In the genomic region with DNA sequence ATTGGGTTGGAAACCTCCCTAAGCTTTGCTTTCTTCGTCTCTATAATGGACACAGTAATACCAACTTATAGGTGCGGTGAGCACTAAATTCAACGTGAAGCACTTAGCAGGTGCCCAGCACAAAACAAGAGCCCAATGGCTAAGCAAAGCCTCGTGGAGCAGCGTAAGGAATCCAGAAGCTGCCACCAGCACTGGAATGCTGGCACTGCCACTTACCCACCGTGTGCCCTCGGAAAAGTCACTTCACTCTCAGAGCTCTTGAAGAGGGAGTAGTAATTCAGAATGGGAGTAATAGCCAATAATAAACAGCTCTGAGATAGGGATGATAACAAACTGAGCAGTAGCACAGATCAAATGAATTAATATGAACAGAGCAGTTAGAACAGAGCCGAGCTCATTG, we compare ENCODE assay signal across 1 cellular context.
TF ChIP-seq lines count a peak whose summit lies in the region.

No MANE protein-coding gene starts in this region.

TF ChIP-seq in IMR-90, 13 proteins besides CTCF, POLR2A, EP300 and RAD21 (continued from another document):
- TF ChIP-seq RFX5 (IDR thresholded peaks at IDR 0.05; ENCODE audit: low read depth, low read length) = no peak
- TF ChIP-seq SMC3 (IDR thresholded peaks at IDR 0.05; ENCODE audit: low read depth, low read length) = no peak
- no peak for TF ChIP-seq CHD1 (IDR thresholded peaks at IDR 0.05; ENCODE audit: low read depth, low read length)
- TF ChIP-seq NFE2L2 (IDR thresholded peaks at IDR 0.05; ENCODE audit: low read depth, low read length) = no peak
- no peak for TF ChIP-seq MAZ (IDR thresholded peaks at IDR 0.05; ENCODE audit: borderline replicate concordance, low read depth, low read length)
- no peak for TF ChIP-seq FOS (IDR thresholded peaks at IDR 0.05; ENCODE audit: low read depth, low read length)
